ENCODE assay signal across 29 cellular contexts in the genomic region with DNA sequence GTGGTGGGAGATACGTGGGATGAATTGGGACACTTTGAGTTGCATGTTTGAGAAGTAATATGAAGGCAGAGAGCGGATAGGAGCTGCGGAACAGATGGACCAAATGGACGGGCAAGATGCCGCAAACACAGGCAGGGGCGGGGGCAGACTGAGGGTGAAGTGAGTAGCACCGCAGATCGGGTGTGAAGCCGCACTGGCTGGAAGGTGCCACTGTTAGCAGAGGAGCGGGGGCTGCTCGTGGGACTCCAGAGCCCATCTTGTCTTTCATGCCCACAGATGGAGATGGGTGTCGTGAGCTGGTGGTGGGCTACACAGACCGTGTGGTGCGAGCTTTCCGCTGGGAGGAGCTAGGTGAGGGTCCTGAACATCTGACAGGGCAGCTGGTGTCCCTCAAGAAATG. TPM values are rescaled to one million over a fixed set of nuclear protein-coding genes. Genes with fewer than 3 reads are reported as not detected.
"Had no signal": no experiment of that assay in that cellular context is flagged by ENCODE, and none has a peak within 500 bp of the region (broad histone marks: within the 10 kb centered on the region; RNA-seq: fewer than 3 reads in every experiment).

No MANE protein-coding gene starts in this region.

- H3K4me3 Mint-ChIP-seq: activated CD8-positive, alpha-beta T cell treated with anti-CD3 and anti-CD28 coated beads for 36 hours; activated naive CD4-positive, alpha-beta T cell treated with anti-CD3 and anti-CD28 coated beads, Interleukin-2, amount 50 U/mL, for 24 hours; activated naive CD8-positive, alpha-beta T cell treated with anti-CD3 and anti-CD28 coated beads, Interleukin-2, amount 50 U/mL, for 24 hours; brain; central memory CD8-positive, alpha-beta T cell had no signal

- H3K27ac Mint-ChIP-seq: activated CD8-positive, alpha-beta T cell treated with anti-CD3 and anti-CD28 coated beads for 36 hours; activated naive CD4-positive, alpha-beta T cell treated with anti-CD3 and anti-CD28 coated beads, Interleukin-2, amount 50 U/mL, for 24 hours; activated naive CD8-positive, alpha-beta T cell treated with anti-CD3 and anti-CD28 coated beads, Interleukin-2, amount 50 U/mL, for 24 hours; brain had no signal

- H3K27ac ChIP-seq: ascending aorta, Peyer's patch, RWPE1, SJCRH30 had no signal

- H3K4me1 ChIP-seq: ascending aorta, SJCRH30 had no signal

- H3K9me3 Mint-ChIP-seq: activated naive CD4-positive, alpha-beta T cell treated with anti-CD3 and anti-CD28 coated beads, Interleukin-2, amount 50 U/mL, for 24 hours; activated naive CD8-positive, alpha-beta T cell treated with anti-CD3 and anti-CD28 coated beads, Interleukin-2, amount 50 U/mL, for 24 hours; brain; central memory CD8-positive, alpha-beta T cell had no signal

- H3K9me3 ChIP-seq: ascending aorta, Peyer's patch, SJCRH30, SK-N-SH had no signal

- H3K9ac ChIP-seq: SK-N-SH had no signal

- H3K27me3 Mint-ChIP-seq: activated CD8-positive, alpha-beta T cell treated with anti-CD3 and anti-CD28 coated beads for 36 hours; activated naive CD4-positive, alpha-beta T cell treated with anti-CD3 and anti-CD28 coated beads, Interleukin-2, amount 50 U/mL, for 24 hours; activated naive CD8-positive, alpha-beta T cell treated with anti-CD3 and anti-CD28 coated beads, Interleukin-2, amount 50 U/mL, for 24 hours; brain; central memory CD8-positive, alpha-beta T cell had no signal

- H3K4me3 ChIP-seq: ascending aorta, Peyer's patch, SJCRH30 had no signal

- DNase-seq: activated CD4-positive, alpha-beta T cell treated with anti-CD3 and anti-CD28 coated beads for 4 hours; activated CD8-positive, alpha-beta memory T cell treated with anti-CD3 and anti-CD28 coated beads, Interleukin-2, amount 50 U/mL, for 48 hours; activated CD8-positive, alpha-beta T cell treated with anti-CD3 and anti-CD28 coated beads for 36 hours; activated naive CD8-positive, alpha-beta T cell treated with anti-CD3 and anti-CD28 coated beads, Interleukin-2, amount 50 U/mL, for 24 hours; activated T-cell treated with anti-CD3 and anti-CD28 coated beads, Interleukin-2, amount 50 U/mL, for 1 hour; amniotic stem cell; KG1; NCI-H1048; NCI-H1417 treated with DMSO at 0.1 percent for 48 hours; NCI-H1694; NCI-H2029; NCI-H2107; NCI-H510A treated with DMSO at 0.1 percent for 48 hours; NCI-H69; NK-92 treated with Interleukin-12 subunit alpha and Interleukin-12 subunit beta, amount 100 ng/mL, for 24 hours; OCI-M1; Peyer's patch; Right ventricle myocardium superior; SJCRH30; SK-N-SH; T-helper 1 cell had no signal

- ATAC-seq: activated CD4-positive, CD25-positive, alpha-beta regulatory T cell treated with anti-CD3 and anti-CD28 coated beads, Interleukin-2, amount 50 U/mL, for 24 hours; activated CD8-positive, alpha-beta T cell treated with anti-CD3 and anti-CD28 coated beads for 36 hours; activated naive CD8-positive, alpha-beta T cell treated with anti-CD3 and anti-CD28 coated beads, Interleukin-2, amount 50 U/mL, for 24 hours had no signal

- H3K27me3 ChIP-seq: ascending aorta, Peyer's patch, SJCRH30 had no signal

RNA-seq across cellular contexts. Expression of gene NRIP2, which starts 15.0 kb away (rescaled TPM):
- total RNA-seq: activated CD8-positive, alpha-beta T cell treated with anti-CD3 and anti-CD28 coated beads for 36 hours; LHCN-M2; M059J; Peyer's patch had no signal
- polyA plus RNA-seq: SK-N-SH had no signal

RNA-seq across cellular contexts. Expression of gene TEX52, which starts 37.0 kb away (rescaled TPM):
- total RNA-seq: ascending aorta, LHCN-M2, M059J, Right ventricle myocardium superior had no signal
- polyA plus RNA-seq: SK-N-SH had no signal

RNA-seq across cellular contexts. Expression of gene FOXM1, which starts 57.2 kb away (rescaled TPM):
- total RNA-seq: ascending aorta had no signal
